8 cellular contexts compared by ENCODE assay signal in the genomic region with DNA sequence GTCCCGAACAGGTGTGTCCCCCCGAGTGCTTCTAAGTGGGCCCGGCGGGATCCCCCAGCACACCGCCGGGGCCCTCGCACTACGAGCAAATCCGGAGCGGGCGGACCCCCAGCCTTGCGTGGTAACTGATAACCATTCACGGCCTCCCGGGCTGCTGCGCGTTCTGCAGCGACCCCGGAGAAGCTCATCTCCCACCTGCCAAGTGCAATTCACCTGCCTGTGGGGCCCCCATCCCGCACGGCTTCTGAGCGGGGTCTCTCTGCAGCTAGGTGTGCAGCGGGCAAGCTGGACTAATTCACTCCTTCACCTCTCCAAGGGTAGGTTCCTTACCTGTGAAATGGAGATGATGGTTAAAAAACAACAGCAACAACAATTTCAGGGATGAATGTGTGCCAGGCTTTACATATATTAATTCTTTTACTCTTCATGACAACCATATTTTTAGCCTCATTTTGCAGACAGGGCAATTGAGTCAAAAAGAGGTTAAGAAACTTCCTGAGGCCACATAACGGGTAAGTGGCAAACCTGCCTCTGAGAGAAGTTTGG. TPM values are rescaled to one million over a fixed set of nuclear protein-coding genes. Genes with fewer than 3 reads are reported as not detected.
DNase-seq lines count a peak whose midpoint lies in the region; ATAC-seq and TF ChIP-seq lines count a peak whose summit lies in the region.

No MANE protein-coding gene starts in this region.

- no CpG with 5 or more reads among the region's 23 CpGs for WGBS in neuronal stem cell (ENCODE audit: extremely low coverage in 2 of 2, insufficient read length in 2 of 2, insufficient replicate concordance in 1 of 2), 2 donors

- H3K27me3 ChIP-seq in KMS-11 (ENCODE audit: insufficient read depth, low read depth) (no peaks in the 10 kb centered on the region), neuronal stem cell (ENCODE audit: control insufficient read depth in 3 of 3, insufficient read depth in 3 of 3, low read depth in 1 of 3, low read length in 3 of 3) (peaks cover 0 to 14% (median 6%) of the 10 kb centered on the region in 3 experiments)

- H3K27ac ChIP-seq in KMS-11 (no peak overlapping the region), coronary artery (peak overlapping the region in 1 of 2 donors; percentile 65), neuronal stem cell (replicated peaks; ENCODE audit: low read length) (no peak overlapping the region)

- ATAC-seq in HG03520 (IDR thresholded peaks at IDR 0.05; ENCODE audit: unreplicated experiment) = no peak
- ATAC-seq in GM19023 (IDR thresholded peaks at IDR 0.05; ENCODE audit: unreplicated experiment) = no peak

- H3K23ac ChIP-seq in neuronal stem cell (ENCODE audit: low read depth, low read length, poor library complexity) = peak overlapping the region; percentile 62

- H2AK5ac ChIP-seq in neuronal stem cell (ENCODE audit: low read depth, low read length) = no peak overlapping the region

- peak overlapping the region; percentile 96 for H3K18ac ChIP-seq in neuronal stem cell (ENCODE audit: low read length)

- H3K4me2 ChIP-seq in KMS-11 (peak overlapping the region; percentile 90), neuronal stem cell (ENCODE audit: insufficient read depth, low read length, poor library complexity, severe bottlenecking) (peak overlapping the region; percentile 87)

- H3K9ac ChIP-seq in KMS-11 (peak overlapping the region; percentile 68), neuronal stem cell (ENCODE audit: low read depth, low read length, poor library complexity) (peak overlapping the region; percentile 66)

- H3K4me3 ChIP-seq in KMS-11 (IDR thresholded peaks at IDR 0.05; ENCODE audit: insufficient read depth, low read depth, low read length) (no peak overlapping the region), coronary artery (peak overlapping the region; percentile 77), neuronal stem cell (ENCODE audit: low read length in 2 of 2) (peak overlapping the region; percentile 69 to 82)

- peak; percentile 42 for DNase-seq in NCI-H1694 treated with DMSO at 0.1 percent for 48 hours (lab: John Stamatoyannopoulos, UW)
- no peak for DNase-seq in NCI-H1694 (lab: John Stamatoyannopoulos, UW)
- no peak for DNase-seq in coronary artery (ENCODE audit: low spot score)
- no peak for DNase-seq in neuronal stem cell (ENCODE audit: low spot score)
- DNase-seq in ecto neural progenitor cell (ENCODE audit: low spot score) = no peak

- no peak overlapping the region for H4K91ac ChIP-seq in neuronal stem cell (ENCODE audit: low read depth, low read length, poor library complexity)

- H3K4me1 ChIP-seq in KMS-11 (ENCODE audit: low read depth, poor library complexity, severe bottlenecking) (peaks cover 13% of the 10 kb centered on the region), neuronal stem cell (ENCODE audit: control insufficient read depth in 2 of 2, insufficient read depth in 1 of 2, low read depth in 1 of 2, low read length in 2 of 2) (peaks cover 13 to 27% of the 10 kb centered on the region in 2 donors)

- TF ChIP-seq CTCF in KMS-11 (conservative IDR thresholded peaks at IDR 0.05; ENCODE audit: low read depth, low read length) = no peak
- TF ChIP-seq CTCF in coronary artery (IDR thresholded peaks at IDR 0.05) = no peak

- H3K36me3 ChIP-seq in KMS-11 (ENCODE audit: insufficient read depth) (no peaks in the 10 kb centered on the region), neuronal stem cell (replicated peaks in 1 of 2; ENCODE audit: control insufficient read depth in 2 of 2, insufficient read depth in 2 of 2, low read length in 2 of 2) (peaks cover 0 to 19% of the 10 kb centered on the region in 2 donors)

- no peaks in the 10 kb centered on the region for H3K79me2 ChIP-seq in KMS-11 (ENCODE audit: insufficient read depth, low read depth)

- H2BK15ac ChIP-seq in neuronal stem cell (ENCODE audit: low read length) = peak overlapping the region; percentile 11

- H2BK12ac ChIP-seq in neuronal stem cell (ENCODE audit: low read length) = no peak overlapping the region

- H4K8ac ChIP-seq in neuronal stem cell (ENCODE audit: low read depth, low read length) = no peak overlapping the region

- no peak overlapping the region for H2BK5ac ChIP-seq in neuronal stem cell (ENCODE audit: low read length)

- H3K9me3 ChIP-seq in neuronal stem cell (replicated peaks in 1 of 2; ENCODE audit: control insufficient read depth in 2 of 2, insufficient read depth in 1 of 2, low read depth in 1 of 2, low read length in 2 of 2) = no peaks in the 10 kb centered on the region

- H3K79me1 ChIP-seq in neuronal stem cell (ENCODE audit: low read depth, low read length) = no peaks in the 10 kb centered on the region

- H2BK120ac ChIP-seq in neuronal stem cell (ENCODE audit: low read depth, low read length) = no peak overlapping the region

- H3K4ac ChIP-seq in neuronal stem cell (ENCODE audit: low read length) = no peak overlapping the region

- no peaks in the 10 kb centered on the region for H4K20me1 ChIP-seq in KMS-11 (ENCODE audit: insufficient read depth)

- no peak overlapping the region for H3K14ac ChIP-seq in neuronal stem cell (ENCODE audit: low read length)

- H2AFZ ChIP-seq in KMS-11 (ENCODE audit: low read depth) = peak overlapping the region; percentile 99
- H2AFZ ChIP-seq in neuronal stem cell (ENCODE audit: low read length) = peak overlapping the region; percentile 97

RNA-seq across cellular contexts. Expression of gene PODXL, which starts 0.6 kb away (rescaled TPM):
- polyA plus RNA-seq in neuronal stem cell (2013, experiment 1 of 2) = 42.1 TPM
- 42.8 TPM for polyA plus RNA-seq in neuronal stem cell (2013, experiment 2 of 2)
